In genomic region chr7:35758421-35758820, GRCh38 we compare ENCODE assay signal across 1 cellular context.
TF ChIP-seq lines count a peak whose summit lies in the region.

No MANE protein-coding gene starts in this region.

TF ChIP-seq in GM12878, 131 proteins besides CTCF, POLR2A, EP300 and RAD21 (continued from another document):
- TF ChIP-seq YY1 (IDR thresholded peaks at IDR 0.05; ENCODE audit: low read depth, low read length) (no peak), SPI1 (IDR thresholded peaks at IDR 0.05; ENCODE audit: borderline replicate concordance, insufficient read depth, low read depth, low read length) (no peak), ASH2L (IDR thresholded peaks at IDR 0.05; ENCODE audit: borderline replicate concordance, low read depth) (no peak), SUPT20H (IDR thresholded peaks at IDR 0.05; ENCODE audit: borderline replicate concordance, control insufficient read depth, low read depth, low read length) (no peak), GATAD2B (conservative IDR thresholded peaks at IDR 0.05; ENCODE audit: low read depth) (no peak), SRF (IDR thresholded peaks at IDR 0.05; ENCODE audit: low read depth in 2 of 2, low read length in 2 of 2) (no peak)
TF ChIP-seq in GM12878: peak in this region for 0.
